In genomic region chr7:74730186-74730585, GRCh38 we compare ENCODE assay signal across 5 cellular contexts. TPM values are rescaled to one million over a fixed set of nuclear protein-coding genes. Genes with fewer than 3 reads are reported as not detected.
"Had no signal": no experiment of that assay in that cellular context is flagged by ENCODE, and none has a peak within 500 bp of the region (broad histone marks: within the 10 kb centered on the region; RNA-seq: fewer than 3 reads in every experiment).

No MANE protein-coding gene starts in this region.

RNA-seq across cellular contexts. Expression of gene NCF1, which starts 43.6 kb away (rescaled TPM):
- total RNA-seq: chondrocyte, dermis microvascular lymphatic vessel endothelial cell, glomerular endothelial cell, lung microvascular endothelial cell, myocyte had no signal
